In the genomic region with DNA sequence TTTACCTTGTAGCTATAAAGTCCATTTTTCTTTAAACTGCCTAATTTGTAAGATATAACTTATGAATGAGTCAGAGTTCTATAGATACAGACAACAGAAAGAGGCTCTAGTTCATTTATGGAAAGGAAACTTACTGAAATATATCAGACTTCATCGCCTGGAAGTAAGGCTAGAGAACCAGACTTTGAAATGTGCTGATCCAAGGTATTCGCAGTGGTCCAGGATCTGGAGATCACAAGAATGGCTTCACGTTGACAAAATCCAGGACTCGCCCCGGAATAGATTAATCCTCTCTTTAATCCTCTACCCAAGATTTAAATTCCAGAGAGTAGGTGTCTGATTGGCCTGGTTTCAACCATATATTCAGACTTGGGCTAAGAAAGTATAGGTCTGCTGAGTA, we compare ENCODE assay signal across 28 cellular contexts.
"Had no signal": no experiment of that assay in that cellular context is flagged by ENCODE, and none has a peak within 500 bp of the region (broad histone marks: within the 10 kb centered on the region; RNA-seq: fewer than 3 reads in every experiment).

No MANE protein-coding gene starts in this region.

- H3K36me3 ChIP-seq: brain microvascular endothelial cell, esophagus muscularis mucosa, gastrocnemius medialis, heart left ventricle, WERI-Rb-1 had no signal

- H3K27me3 ChIP-seq: brain microvascular endothelial cell, dorsolateral prefrontal cortex, esophagus muscularis mucosa, foreskin keratinocyte, gastrocnemius medialis, heart left ventricle had no signal

- H3K4me1 ChIP-seq: esophagus muscularis mucosa, gastrocnemius medialis, heart left ventricle had no signal

- H3K9me3 ChIP-seq: esophagus muscularis mucosa, gastrocnemius medialis, heart left ventricle had no signal

- DNase-seq: activated B cell treated with CpG ODN at 0.5 μM for 24 hours; activated CD4-positive, alpha-beta T cell treated with anti-CD3 and anti-CD28 coated beads for 48 hours; activated CD4-positive, alpha-beta T cell treated with anti-CD3 and anti-CD28 coated beads, Interleukin-2, amount 50 U/mL, for 1 hour; activated CD4-positive, alpha-beta T cell treated with anti-CD3 and anti-CD28 coated beads, Interleukin-2, amount 50 U/mL, for 48 hours; activated CD8-positive, alpha-beta memory T cell treated with anti-CD3 and anti-CD28 coated beads for 24 hours; activated CD8-positive, alpha-beta T cell treated with anti-CD3 and anti-CD28 coated beads for 36 hours; activated effector memory CD4-positive, alpha-beta T cell treated with Interleukin-2 at 50 U/mL for 16 hours; activated gamma-delta T cell treated with Interleukin-2 at 50 U/mL for 16 hours; activated naive CD4-positive, alpha-beta T cell treated with anti-CD3 and anti-CD28 coated beads, Interleukin-2, amount 50 U/mL, for 16 hours; activated naive CD4-positive, alpha-beta T cell treated with Interleukin-2 at 50 U/mL for 16 hours; activated T-cell treated with anti-CD3 and anti-CD28 coated beads, Interleukin-2, amount 50 U/mL, for 4 hours; amniotic stem cell; anterior cingulate cortex; brain microvascular endothelial cell; dorsolateral prefrontal cortex; effector memory CD4-positive, alpha-beta T cell; endodermal cell; foreskin keratinocyte; gastrocnemius medialis; glutamatergic neuron; heart left ventricle; T-helper 17 cell; T1000; WERI-Rb-1 had no signal

- ATAC-seq: activated CD4-positive, CD25-positive, alpha-beta regulatory T cell treated with anti-CD3 and anti-CD28 coated beads, Interleukin-2, amount 50 U/mL, for 24 hours; activated CD8-positive, alpha-beta T cell treated with anti-CD3 and anti-CD28 coated beads for 36 hours; activated T-cell treated with anti-CD3 and anti-CD28 coated beads, Interleukin-2, amount 50 U/mL, for 4 hours; activated T-helper 17 cell treated with anti-CD3 and anti-CD28 coated beads, Interleukin-2, amount 50 U/mL, for 72 hours; foreskin keratinocyte; gastrocnemius medialis; heart left ventricle; T-helper 17 cell had no signal

- H3K27ac ChIP-seq: brain microvascular endothelial cell, coronary artery, dorsolateral prefrontal cortex, esophagus muscularis mucosa, foreskin keratinocyte, gastrocnemius medialis, heart left ventricle, WERI-Rb-1 had no signal

- H3K4me3 ChIP-seq: coronary artery, dorsolateral prefrontal cortex, esophagus muscularis mucosa, gastrocnemius medialis, heart left ventricle had no signal
